Comparison of ENCODE assay signal across 1 cellular context in genomic region chr18:63138469-63139340, GRCh38.
TF ChIP-seq lines count a peak whose summit lies in the region.

No MANE protein-coding gene starts in this region.

TF ChIP-seq in GM12878, 131 proteins besides CTCF, POLR2A, EP300 and RAD21 (continued from another document):
- TF ChIP-seq EED (IDR thresholded peaks at IDR 0.05; ENCODE audit: low read depth) (peak; percentile 51; the same call in 1 of the 2 replicates), SRF (IDR thresholded peaks at IDR 0.05; ENCODE audit: low read depth in 2 of 2, low read length in 2 of 2) (peak; percentile 46 to 79; a peak in 3 of 4 replicates), IKZF1 (conservative IDR thresholded peaks at IDR 0.05) (peak; percentile 81), NRF1 (conservative IDR thresholded peaks at IDR 0.05; ENCODE audit: low read depth, low read length) (no peak), CHD2 (IDR thresholded peaks at IDR 0.05; ENCODE audit: borderline replicate concordance, low read depth, low read length) (0 out of 2 replicates have a peak, but pooled peaks have one; percentile 4), NBN (IDR thresholded peaks at IDR 0.05) (0 out of 2 replicates have a peak, but pooled peaks have one; percentile 5), E2F8 (IDR thresholded peaks at IDR 0.05; ENCODE audit: low read depth, partially characterized antibody) (no peak), SKIL (IDR thresholded peaks at IDR 0.05; ENCODE audit: low read depth, poor library complexity, severe bottlenecking) (peak; percentile 59), SMAD1 (IDR thresholded peaks at IDR 0.05; ENCODE audit: low read depth, partially characterized antibody) (peak; percentile 46), FOS (IDR thresholded peaks at IDR 0.05; ENCODE audit: borderline replicate concordance, extremely low read depth, insufficient read length) (no peak), TBL1XR1 (IDR thresholded peaks at IDR 0.05; ENCODE audit: low read depth, low read length) (no peak), BHLHE40 (IDR thresholded peaks at IDR 0.05; ENCODE audit: borderline replicate concordance in 1 of 2, low read depth in 2 of 2, low read length in 1 of 2) (peak; percentile 28 to 48; a peak in 2 of 4 replicates), IKZF2 (IDR thresholded peaks at IDR 0.05) (peak; percentile 58 to 68), BCL3 (IDR thresholded peaks at IDR 0.05; ENCODE audit: borderline replicate concordance, insufficient read depth, low read depth, low read length, poor library complexity, severe bottlenecking) (peak; percentile 10), WRNIP1 (IDR thresholded peaks at IDR 0.05; ENCODE audit: borderline replicate concordance, low read depth, low read length) (0 out of 2 replicates have a peak, but pooled peaks have one; percentile 7), HCFC1 (IDR thresholded peaks at IDR 0.05; ENCODE audit: low read length) (no peak), NR2F1 (conservative IDR thresholded peaks at IDR 0.05) (0 out of 2 replicates have a peak, but pooled peaks have one; percentile 35), NFIC (IDR thresholded peaks at IDR 0.05; ENCODE audit: low read depth, low read length) (no peak), POU2F2 (IDR thresholded peaks at IDR 0.05; ENCODE audit: borderline replicate concordance, low read depth, low read length) (peak; percentile 97), EZH2 (IDR thresholded peaks at IDR 0.05; ENCODE audit: borderline replicate concordance, control insufficient read depth, low read depth, low read length) (no peak), CUX1 (IDR thresholded peaks at IDR 0.05; ENCODE audit: insufficient replicate concordance, low read depth, low read length) (no peak), SMAD5 (IDR thresholded peaks at IDR 0.05; ENCODE audit: low read depth) (no peak; the same call in 1 of the 2 replicates), IRF4 (IDR thresholded peaks at IDR 0.05; ENCODE audit: low read depth, low read length) (no peak)
- TF ChIP-seq, protein P1, sequence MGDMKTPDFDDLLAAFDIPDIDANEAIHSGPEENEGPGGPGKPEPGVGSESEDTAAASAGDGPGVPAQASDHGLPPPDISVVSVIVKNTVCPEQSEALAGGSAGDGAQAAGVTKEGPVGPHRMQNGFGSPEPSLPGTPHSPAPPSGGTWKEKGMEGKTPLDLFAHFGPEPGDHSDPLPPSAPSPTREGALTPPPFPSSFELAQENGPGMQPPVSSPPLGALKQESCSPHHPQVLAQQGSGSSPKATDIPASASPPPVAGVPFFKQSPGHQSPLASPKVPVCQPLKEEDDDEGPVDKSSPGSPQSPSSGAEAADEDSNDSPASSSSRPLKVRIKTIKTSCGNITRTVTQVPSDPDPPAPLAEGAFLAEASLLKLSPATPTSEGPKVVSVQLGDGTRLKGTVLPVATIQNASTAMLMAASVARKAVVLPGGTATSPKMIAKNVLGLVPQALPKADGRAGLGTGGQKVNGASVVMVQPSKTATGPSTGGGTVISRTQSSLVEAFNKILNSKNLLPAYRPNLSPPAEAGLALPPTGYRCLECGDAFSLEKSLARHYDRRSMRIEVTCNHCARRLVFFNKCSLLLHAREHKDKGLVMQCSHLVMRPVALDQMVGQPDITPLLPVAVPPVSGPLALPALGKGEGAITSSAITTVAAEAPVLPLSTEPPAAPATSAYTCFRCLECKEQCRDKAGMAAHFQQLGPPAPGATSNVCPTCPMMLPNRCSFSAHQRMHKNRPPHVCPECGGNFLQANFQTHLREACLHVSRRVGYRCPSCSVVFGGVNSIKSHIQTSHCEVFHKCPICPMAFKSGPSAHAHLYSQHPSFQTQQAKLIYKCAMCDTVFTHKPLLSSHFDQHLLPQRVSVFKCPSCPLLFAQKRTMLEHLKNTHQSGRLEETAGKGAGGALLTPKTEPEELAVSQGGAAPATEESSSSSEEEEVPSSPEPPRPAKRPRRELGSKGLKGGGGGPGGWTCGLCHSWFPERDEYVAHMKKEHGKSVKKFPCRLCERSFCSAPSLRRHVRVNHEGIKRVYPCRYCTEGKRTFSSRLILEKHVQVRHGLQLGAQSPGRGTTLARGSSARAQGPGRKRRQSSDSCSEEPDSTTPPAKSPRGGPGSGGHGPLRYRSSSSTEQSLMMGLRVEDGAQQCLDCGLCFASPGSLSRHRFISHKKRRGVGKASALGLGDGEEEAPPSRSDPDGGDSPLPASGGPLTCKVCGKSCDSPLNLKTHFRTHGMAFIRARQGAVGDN (IDR thresholded peaks at IDR 0.05), result peak; percentile 16
- TF ChIP-seq, protein P2, sequence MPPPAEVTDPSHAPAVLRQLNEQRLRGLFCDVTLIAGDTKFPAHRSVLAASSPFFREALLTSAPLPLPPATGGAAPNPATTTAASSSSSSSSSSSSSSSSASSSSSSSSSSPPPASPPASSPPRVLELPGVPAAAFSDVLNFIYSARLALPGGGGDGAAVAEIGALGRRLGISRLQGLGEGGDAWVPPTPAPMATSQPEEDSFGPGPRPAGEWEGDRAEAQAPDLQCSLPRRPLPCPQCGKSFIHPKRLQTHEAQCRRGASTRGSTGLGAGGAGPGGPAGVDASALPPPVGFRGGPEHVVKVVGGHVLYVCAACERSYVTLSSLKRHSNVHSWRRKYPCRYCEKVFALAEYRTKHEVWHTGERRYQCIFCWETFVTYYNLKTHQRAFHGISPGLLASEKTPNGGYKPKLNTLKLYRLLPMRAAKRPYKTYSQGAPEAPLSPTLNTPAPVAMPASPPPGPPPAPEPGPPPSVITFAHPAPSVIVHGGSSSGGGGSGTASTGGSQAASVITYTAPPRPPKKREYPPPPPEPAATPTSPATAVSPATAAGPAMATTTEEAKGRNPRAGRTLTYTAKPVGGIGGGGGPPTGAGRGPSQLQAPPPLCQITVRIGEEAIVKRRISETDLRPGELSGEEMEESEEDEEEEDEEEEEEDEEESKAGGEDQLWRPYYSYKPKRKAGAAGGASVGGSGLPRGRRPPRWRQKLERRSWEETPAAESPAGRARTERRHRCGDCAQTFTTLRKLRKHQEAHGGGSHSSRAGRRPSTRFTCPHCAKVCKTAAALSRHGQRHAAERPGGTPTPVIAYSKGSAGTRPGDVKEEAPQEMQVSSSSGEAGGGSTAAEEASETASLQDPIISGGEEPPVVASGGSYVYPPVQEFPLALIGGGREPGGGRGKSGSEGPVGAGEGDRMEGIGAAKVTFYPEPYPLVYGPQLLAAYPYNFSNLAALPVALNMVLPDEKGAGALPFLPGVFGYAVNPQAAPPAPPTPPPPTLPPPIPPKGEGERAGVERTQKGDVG (CRISPR knock-in tag; IDR thresholded peaks at IDR 0.05), result no peak
- TF ChIP-seq, protein P3, sequence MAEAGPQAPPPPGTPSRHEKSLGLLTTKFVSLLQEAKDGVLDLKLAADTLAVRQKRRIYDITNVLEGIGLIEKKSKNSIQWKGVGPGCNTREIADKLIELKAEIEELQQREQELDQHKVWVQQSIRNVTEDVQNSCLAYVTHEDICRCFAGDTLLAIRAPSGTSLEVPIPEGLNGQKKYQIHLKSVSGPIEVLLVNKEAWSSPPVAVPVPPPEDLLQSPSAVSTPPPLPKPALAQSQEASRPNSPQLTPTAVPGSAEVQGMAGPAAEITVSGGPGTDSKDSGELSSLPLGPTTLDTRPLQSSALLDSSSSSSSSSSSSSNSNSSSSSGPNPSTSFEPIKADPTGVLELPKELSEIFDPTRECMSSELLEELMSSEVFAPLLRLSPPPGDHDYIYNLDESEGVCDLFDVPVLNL (IDR thresholded peaks at IDR 0.05; ENCODE audit: low read depth, low read length), result no peak
- TF ChIP-seq, protein P4, sequence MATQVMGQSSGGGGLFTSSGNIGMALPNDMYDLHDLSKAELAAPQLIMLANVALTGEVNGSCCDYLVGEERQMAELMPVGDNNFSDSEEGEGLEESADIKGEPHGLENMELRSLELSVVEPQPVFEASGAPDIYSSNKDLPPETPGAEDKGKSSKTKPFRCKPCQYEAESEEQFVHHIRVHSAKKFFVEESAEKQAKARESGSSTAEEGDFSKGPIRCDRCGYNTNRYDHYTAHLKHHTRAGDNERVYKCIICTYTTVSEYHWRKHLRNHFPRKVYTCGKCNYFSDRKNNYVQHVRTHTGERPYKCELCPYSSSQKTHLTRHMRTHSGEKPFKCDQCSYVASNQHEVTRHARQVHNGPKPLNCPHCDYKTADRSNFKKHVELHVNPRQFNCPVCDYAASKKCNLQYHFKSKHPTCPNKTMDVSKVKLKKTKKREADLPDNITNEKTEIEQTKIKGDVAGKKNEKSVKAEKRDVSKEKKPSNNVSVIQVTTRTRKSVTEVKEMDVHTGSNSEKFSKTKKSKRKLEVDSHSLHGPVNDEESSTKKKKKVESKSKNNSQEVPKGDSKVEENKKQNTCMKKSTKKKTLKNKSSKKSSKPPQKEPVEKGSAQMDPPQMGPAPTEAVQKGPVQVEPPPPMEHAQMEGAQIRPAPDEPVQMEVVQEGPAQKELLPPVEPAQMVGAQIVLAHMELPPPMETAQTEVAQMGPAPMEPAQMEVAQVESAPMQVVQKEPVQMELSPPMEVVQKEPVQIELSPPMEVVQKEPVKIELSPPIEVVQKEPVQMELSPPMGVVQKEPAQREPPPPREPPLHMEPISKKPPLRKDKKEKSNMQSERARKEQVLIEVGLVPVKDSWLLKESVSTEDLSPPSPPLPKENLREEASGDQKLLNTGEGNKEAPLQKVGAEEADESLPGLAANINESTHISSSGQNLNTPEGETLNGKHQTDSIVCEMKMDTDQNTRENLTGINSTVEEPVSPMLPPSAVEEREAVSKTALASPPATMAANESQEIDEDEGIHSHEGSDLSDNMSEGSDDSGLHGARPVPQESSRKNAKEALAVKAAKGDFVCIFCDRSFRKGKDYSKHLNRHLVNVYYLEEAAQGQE (IDR thresholded peaks at IDR 0.05; ENCODE audit: low read depth, low read length), result 0 out of 2 replicates have a peak, but pooled peaks have one; percentile 9
